In genomic region chr6:7161845-7162244, GRCh38 we compare ENCODE assay signal across 30 cellular contexts. TPM values are rescaled to one million over a fixed set of nuclear protein-coding genes. Genes with fewer than 3 reads are reported as not detected.
A peak's percentile ranks its signal among the peaks of the same experiment; 100 is the strongest.
DNase-seq lines count a peak whose midpoint lies in the region; ATAC-seq and TF ChIP-seq lines count a peak whose summit lies in the region.
"Had no signal": no experiment of that assay in that cellular context is flagged by ENCODE, and none has a peak within 500 bp of the region (broad histone marks: within the 10 kb centered on the region; RNA-seq: fewer than 3 reads in every experiment).

No MANE protein-coding gene starts in this region.

- H3K4me1 ChIP-seq in colonic mucosa (peaks cover 38% of the 10 kb centered on the region), mucosa of rectum (ENCODE audit: control insufficient read depth in 2 of 2, insufficient read depth in 2 of 2, low read length in 2 of 2) (peaks cover 42 to 71% of the 10 kb centered on the region in 2 donors)

- H3K27me3 ChIP-seq in colonic mucosa: no peaks in the 10 kb centered on the region
- H3K27me3 ChIP-seq in mucosa of rectum (ENCODE audit: control insufficient read depth in 2 of 2, insufficient read depth in 2 of 2, low read length in 2 of 2): no peaks in the 10 kb centered on the region
- H3K27me3 ChIP-seq: brain microvascular endothelial cell, tibial artery had no signal

- H3K9ac ChIP-seq in colonic mucosa (ENCODE audit: low read depth in 2 of 2, low read length in 2 of 2) (no peak overlapping the region), mucosa of rectum (ENCODE audit: low read depth in 1 of 2, low read length in 2 of 2) (no peak overlapping the region)

- H3K4me3 Mint-ChIP-seq in HFFc6 (no peak overlapping the region), type B pancreatic cell (no peak overlapping the region)
- H3K4me3 Mint-ChIP-seq: activated CD8-positive, alpha-beta T cell treated with anti-CD3 and anti-CD28 coated beads for 36 hours; stimulated activated naive CD8-positive, alpha-beta T cell treated with anti-CD3 and anti-CD28 coated beads, Interleukin-15, Interleukin-2, amounts not matched to agents 100 ng/mL and 50 ng/mL, for 24 hours had no signal

- H3K4me1 Mint-ChIP-seq in HFFc6 (ENCODE audit: low read depth) (peaks cover 86% of the 10 kb centered on the region), type B pancreatic cell (ENCODE audit: unreplicated experiment) (peaks cover 77% of the 10 kb centered on the region)

- H3K9me3 ChIP-seq in colonic mucosa: no peaks in the 10 kb centered on the region
- H3K9me3 ChIP-seq in mucosa of rectum (ENCODE audit: control insufficient read depth in 2 of 2, low read length in 2 of 2): no peaks in the 10 kb centered on the region
- H3K9me3 ChIP-seq: Caco-2, left ventricle myocardium inferior, tibial artery had no signal

- no peaks in the 10 kb centered on the region for H3K9me3 Mint-ChIP-seq in HFFc6
- no peaks in the 10 kb centered on the region for H3K9me3 Mint-ChIP-seq in type B pancreatic cell
- H3K9me3 Mint-ChIP-seq: activated CD8-positive, alpha-beta T cell treated with anti-CD3 and anti-CD28 coated beads for 36 hours; stimulated activated naive CD8-positive, alpha-beta T cell treated with anti-CD3 and anti-CD28 coated beads, Interleukin-15, Interleukin-2, amounts not matched to agents 100 ng/mL and 50 ng/mL, for 24 hours had no signal

- H3K27ac ChIP-seq in colonic mucosa: peak overlapping the region; percentile 60
- H3K27ac ChIP-seq in mucosa of rectum (ENCODE audit: low read depth in 2 of 2, low read length in 2 of 2): peak overlapping the region; percentile 39 to 78
- H3K27ac ChIP-seq: brain microvascular endothelial cell, left ventricle myocardium inferior, tibial artery had no signal

- no peak for DNase-seq in HFFc6
- DNase-seq in colonic mucosa: no peak
- no peak for DNase-seq in type B pancreatic cell (ENCODE audit: extremely low spot score, unreplicated experiment)
- DNase-seq in UCSD-AML1 (lab: John Stamatoyannopoulos, UW; ENCODE audit: unreplicated experiment): no peak
- DNase-seq in NCI-H524 (lab: John Stamatoyannopoulos, UW): no peak
- DNase-seq: activated CD4-positive, alpha-beta T cell treated with anti-CD3 and anti-CD28 coated beads for 1 hour; activated CD8-positive, alpha-beta T cell treated with anti-CD3 and anti-CD28 coated beads for 36 hours; activated naive CD4-positive, alpha-beta T cell treated with anti-CD3 and anti-CD28 coated beads, Interleukin-2, amount 50 U/mL, for 16 hours; amniotic stem cell; brain microvascular endothelial cell; C1 segment of cervical spinal cord; Caco-2; DMS79 treated with DMSO at 0.1 percent for 48 hours; GDM1; glutamatergic neuron; left ventricle myocardium inferior; NCI-H1048; NCI-H187; NCI-H2171; NCI-H510A treated with DMSO at 0.1 percent for 48 hours; posterior cingulate gyrus; right cardiac atrium; stimulated activated CD4-positive, alpha-beta T cell treated with anti-CD3 and anti-CD28 coated beads, Interleukin-1b, Interleukin-23, amount 100 ng/mL, for 48 hours; T-helper 2 cell; tibial artery had no signal

- H3K36me3 ChIP-seq in colonic mucosa: no peaks in the 10 kb centered on the region
- H3K36me3 ChIP-seq in mucosa of rectum (ENCODE audit: control insufficient read depth in 2 of 2, insufficient read depth in 2 of 2, low read length in 2 of 2): peaks cover 0 to 2% of the 10 kb centered on the region in 2 donors
- H3K36me3 ChIP-seq: brain microvascular endothelial cell, left ventricle myocardium inferior, tibial artery had no signal

- no peak for TF ChIP-seq CTCF in HFFc6 (IDR thresholded peaks at IDR 0.05)
- no peak for TF ChIP-seq CTCF in colonic mucosa (IDR thresholded peaks at IDR 0.05)
- TF ChIP-seq CTCF in type B pancreatic cell (conservative IDR thresholded peaks at IDR 0.05): no peak

- H3K27ac Mint-ChIP-seq in HFFc6: peak overlapping the region; percentile 40; the same call in 1 of the 2 replicates
- H3K27ac Mint-ChIP-seq in type B pancreatic cell: peak overlapping the region; percentile 57
- H3K27ac Mint-ChIP-seq: activated CD8-positive, alpha-beta T cell treated with anti-CD3 and anti-CD28 coated beads for 36 hours had no signal

- H3K27me3 Mint-ChIP-seq in HFFc6 (ENCODE audit: insufficient read depth): no peaks in the 10 kb centered on the region; the same call in 1 of the 2 replicates
- H3K27me3 Mint-ChIP-seq in type B pancreatic cell: no peaks in the 10 kb centered on the region
- H3K27me3 Mint-ChIP-seq: activated CD8-positive, alpha-beta T cell treated with anti-CD3 and anti-CD28 coated beads for 36 hours; stimulated activated naive CD8-positive, alpha-beta T cell treated with anti-CD3 and anti-CD28 coated beads, Interleukin-15, Interleukin-2, amounts not matched to agents 100 ng/mL and 50 ng/mL, for 24 hours had no signal

- intact Hi-C loops in colonic mucosa (cut with DNase I): no loop called here

- H3K36me3 Mint-ChIP-seq in HFFc6 (ENCODE audit: low read depth): peaks cover 13% of the 10 kb centered on the region; the same call in 1 of the 2 replicates
- peaks cover 5% of the 10 kb centered on the region for H3K36me3 Mint-ChIP-seq in type B pancreatic cell

- ATAC-seq in HG03139 (IDR thresholded peaks at IDR 0.05; ENCODE audit: unreplicated experiment): no peak
- ATAC-seq: activated CD8-positive, alpha-beta T cell treated with anti-CD3 and anti-CD28 coated beads for 36 hours; right cardiac atrium; Right ventricle myocardium inferior; SK-N-SH treated with all-trans-retinoic acid at 6 μM for 48 hours had no signal

- no peak overlapping the region for H3K4me3 ChIP-seq in colonic mucosa
- no peak overlapping the region for H3K4me3 ChIP-seq in mucosa of rectum (ENCODE audit: low read length in 2 of 2)
- H3K4me3 ChIP-seq: left ventricle myocardium inferior, tibial artery had no signal

RNA-seq across cellular contexts. Expression of gene RREB1, which starts 54.1 kb away (rescaled TPM):
- total RNA-seq in HFFc6 (2021; fragmentation: NEBNext Ultra II Directional; extraction: Animal tissue kit (Norgen Biotek cat#: 25700)): 10 to 100 TPM; 17.5 to 23.5 (median 20.1) TPM
- total RNA-seq in colonic mucosa (10 to 100 TPM; 79.0 to 81.3 TPM), type B pancreatic cell (ENCODE audit: low replicate concordance) (43.9 and 67.0 TPM in 2 replicates)
